Comparison of ENCODE assay signal across 1 cellular context in the genomic region with DNA sequence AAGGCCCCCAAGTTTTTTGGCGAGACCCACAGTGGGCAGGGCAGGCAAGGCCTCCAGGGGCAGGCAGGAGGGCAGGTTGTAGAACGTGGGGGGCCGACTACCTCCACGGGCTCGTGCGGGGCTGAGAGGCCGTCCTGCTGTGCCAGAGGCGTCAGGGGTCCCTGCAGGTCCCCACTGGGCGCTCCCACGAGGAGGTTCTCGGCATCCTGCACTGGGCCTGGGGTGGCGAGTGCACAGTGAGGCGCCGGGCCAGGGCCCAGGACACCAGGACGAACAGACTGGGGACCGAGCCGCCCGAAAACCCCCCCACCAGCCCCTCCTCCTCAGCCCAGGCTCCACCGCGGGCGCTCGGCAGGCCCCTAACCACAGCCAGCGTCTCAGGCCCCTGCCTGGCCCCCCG. TPM values are rescaled to one million over a fixed set of nuclear protein-coding genes. Genes with fewer than 3 reads are reported as not detected.
"Had no signal": no experiment of that assay in that cellular context is flagged by ENCODE, and none has a peak within 500 bp of the region (broad histone marks: within the 10 kb centered on the region; RNA-seq: fewer than 3 reads in every experiment).

No MANE protein-coding gene starts in this region.

RNA-seq across cellular contexts. Expression of a gene that starts 32.0 kb away (rescaled TPM):
- total RNA-seq: GM23248 had no signal
